8 cellular contexts compared by ENCODE assay signal in genomic region chr10:132420469-132421376, GRCh38. TPM values are rescaled to one million over a fixed set of nuclear protein-coding genes. Genes with fewer than 3 reads are reported as not detected.
DNase-seq lines count a peak whose midpoint lies in the region; ATAC-seq and TF ChIP-seq lines count a peak whose summit lies in the region.

No MANE protein-coding gene starts in this region.

- H3K9me3 Mint-ChIP-seq in activated naive CD4-positive, alpha-beta T cell treated with anti-CD3 and anti-CD28 coated beads, Interleukin-2, amount 50 U/mL, for 72 hours = no peaks in the 10 kb centered on the region
- H3K9me3 Mint-ChIP-seq in activated naive CD4-positive, alpha-beta T cell treated with anti-CD3 and anti-CD28 coated beads for 36 hours = no peaks in the 10 kb centered on the region

- DNase-seq in activated naive CD4-positive, alpha-beta T cell treated with anti-CD3 and anti-CD28 coated beads, Interleukin-2, amount 50 U/mL, for 72 hours (ENCODE audit: low spot score in 2 of 2) = no peak
- no peak for DNase-seq in activated naive CD4-positive, alpha-beta T cell treated with anti-CD3 and anti-CD28 coated beads for 36 hours
- DNase-seq in OCI-M1 (lab: John Stamatoyannopoulos, UW) (peak; percentile 90), heart left ventricle (peak in 2 of 5 donors; percentile 63 to 77), NCI-H187 (lab: John Stamatoyannopoulos, UW) (no peak)
- DNase-seq in stimulated activated naive CD8-positive, alpha-beta T cell treated with anti-CD3 and anti-CD28 coated beads, Interleukin-15, Interleukin-2, amounts not matched to agents 100 U/mL and 50 U/mL, for 24 hours = no peak

- H3K27ac Mint-ChIP-seq in activated naive CD4-positive, alpha-beta T cell treated with anti-CD3 and anti-CD28 coated beads, Interleukin-2, amount 50 U/mL, for 72 hours = no peak overlapping the region
- H3K27ac Mint-ChIP-seq in activated naive CD4-positive, alpha-beta T cell treated with anti-CD3 and anti-CD28 coated beads for 36 hours = no peak overlapping the region

- peaks cover 22% of the 10 kb centered on the region for H3K4me1 Mint-ChIP-seq in activated naive CD4-positive, alpha-beta T cell treated with anti-CD3 and anti-CD28 coated beads for 36 hours (ENCODE audit: low read depth)

- peaks cover 0 to 75% (median 45%) of the 10 kb centered on the region in 12 donors for H3K4me1 ChIP-seq in heart left ventricle

- TF ChIP-seq POLR2A in heart left ventricle (IDR thresholded peaks at IDR 0.05) = no peak

- H3K36me3 ChIP-seq in heart left ventricle = peaks cover 0 to 6% (median 0%) of the 10 kb centered on the region in 9 donors

- TF ChIP-seq CTCF in heart left ventricle (IDR thresholded peaks at IDR 0.05) = no peak

- no peaks in the 10 kb centered on the region for H3K9me3 ChIP-seq in heart left ventricle

- no peaks in the 10 kb centered on the region for H3K36me3 Mint-ChIP-seq in activated naive CD4-positive, alpha-beta T cell treated with anti-CD3 and anti-CD28 coated beads, Interleukin-2, amount 50 U/mL, for 72 hours
- H3K36me3 Mint-ChIP-seq in activated naive CD4-positive, alpha-beta T cell treated with anti-CD3 and anti-CD28 coated beads for 36 hours (ENCODE audit: low read depth) = no peaks in the 10 kb centered on the region

- H3K4me3 Mint-ChIP-seq in activated naive CD4-positive, alpha-beta T cell treated with anti-CD3 and anti-CD28 coated beads for 36 hours = no peak overlapping the region

- no peaks in the 10 kb centered on the region for H3K27me3 ChIP-seq in heart left ventricle

- intact Hi-C loops in activated naive CD4-positive, alpha-beta T cell treated with anti-CD3 and anti-CD28 coated beads for 36 hours (cut with micrococcal nuclease) = no loop called here
- intact Hi-C loops in heart left ventricle (cut with DNase I) = loop anchor here in 1 of 10 donors (2.0 kb wide), 1 partner anchor 24 kb away; the partner anchor contains the start of gene PWWP2B

- peak; percentile 43 to 60 for ATAC-seq in activated naive CD4-positive, alpha-beta T cell treated with anti-CD3 and anti-CD28 coated beads, Interleukin-2, amount 50 U/mL, for 72 hours
- peak; percentile 16 to 51 (median 50) for ATAC-seq in heart left ventricle
- ATAC-seq in stimulated activated naive CD8-positive, alpha-beta T cell treated with anti-CD3 and anti-CD28 coated beads, Interleukin-15, Interleukin-2, amounts not matched to agents 100 U/mL and 50 U/mL, for 24 hours = peak; percentile 26
- no peak for ATAC-seq in HG03342 (IDR thresholded peaks at IDR 0.05; ENCODE audit: unreplicated experiment)
- ATAC-seq in GM19328 (IDR thresholded peaks at IDR 0.05; ENCODE audit: unreplicated experiment) = no peak

- no peaks in the 10 kb centered on the region for H3K27me3 Mint-ChIP-seq in activated naive CD4-positive, alpha-beta T cell treated with anti-CD3 and anti-CD28 coated beads for 36 hours (ENCODE audit: low read depth)

- H3K27ac ChIP-seq in heart left ventricle = peak overlapping the region; percentile 48 to 94 (median 90)

- peak overlapping the region in 8 of 12 donors; percentile 7 to 27 (median 18) for H3K4me3 ChIP-seq in heart left ventricle

- WGBS in heart left ventricle, 4 donors = 33 to 42% (median 38%) methylated on average over 21 to 25 of the region's 25 CpGs

- CTCF ChIA-PET in activated naive CD4-positive, alpha-beta T cell treated with anti-CD3 and anti-CD28 coated beads for 36 hours (lab: Charles Lee) = interaction anchor here (1.8 kb wide), 1 partner anchor 33 kb away, joined by 5 read pairs; no protein-coding TSS in a partner anchor

RNA-seq across cellular contexts. Expression of gene PWWP2B, which starts 23.7 kb away (rescaled TPM):
- 1 to 10 TPM in 1 of 2 donors, under 1 TPM in 1; 0.64 to 4.3 TPM for total RNA-seq in activated naive CD4-positive, alpha-beta T cell treated with anti-CD3 and anti-CD28 coated beads, Interleukin-2, amount 50 U/mL, for 72 hours
- 1 to 10 TPM; 1.5 to 2.2 TPM for total RNA-seq in activated naive CD4-positive, alpha-beta T cell treated with anti-CD3 and anti-CD28 coated beads for 36 hours
- total RNA-seq in heart left ventricle = 10 to 100 TPM; 10.5 to 23.5 (median 15.3) TPM
- polyA plus RNA-seq in heart left ventricle = 10 to 100 TPM; 13.8 to 19.7 TPM

Comparison
In these comparisons a context has a peak if more than half of its experiments do, and no peak if none do; other contexts are left out.
1. ATAC-seq: peak in activated naive CD4-positive, alpha-beta T cell treated with anti-CD3 and anti-CD28 coated beads, Interleukin-2, amount 50 U/mL, for 72 hours (2 of 2), heart left ventricle (4 of 4) and stimulated activated naive CD8-positive, alpha-beta T cell treated with anti-CD3 and anti-CD28 coated beads, Interleukin-15, Interleukin-2, amounts not matched to agents 100 U/mL and 50 U/mL, for 24 hours (single experiment); none in HG03342 (single experiment) and GM19328 (single experiment).